Comparison of ENCODE assay signal across 8 cellular contexts in the genomic region with DNA sequence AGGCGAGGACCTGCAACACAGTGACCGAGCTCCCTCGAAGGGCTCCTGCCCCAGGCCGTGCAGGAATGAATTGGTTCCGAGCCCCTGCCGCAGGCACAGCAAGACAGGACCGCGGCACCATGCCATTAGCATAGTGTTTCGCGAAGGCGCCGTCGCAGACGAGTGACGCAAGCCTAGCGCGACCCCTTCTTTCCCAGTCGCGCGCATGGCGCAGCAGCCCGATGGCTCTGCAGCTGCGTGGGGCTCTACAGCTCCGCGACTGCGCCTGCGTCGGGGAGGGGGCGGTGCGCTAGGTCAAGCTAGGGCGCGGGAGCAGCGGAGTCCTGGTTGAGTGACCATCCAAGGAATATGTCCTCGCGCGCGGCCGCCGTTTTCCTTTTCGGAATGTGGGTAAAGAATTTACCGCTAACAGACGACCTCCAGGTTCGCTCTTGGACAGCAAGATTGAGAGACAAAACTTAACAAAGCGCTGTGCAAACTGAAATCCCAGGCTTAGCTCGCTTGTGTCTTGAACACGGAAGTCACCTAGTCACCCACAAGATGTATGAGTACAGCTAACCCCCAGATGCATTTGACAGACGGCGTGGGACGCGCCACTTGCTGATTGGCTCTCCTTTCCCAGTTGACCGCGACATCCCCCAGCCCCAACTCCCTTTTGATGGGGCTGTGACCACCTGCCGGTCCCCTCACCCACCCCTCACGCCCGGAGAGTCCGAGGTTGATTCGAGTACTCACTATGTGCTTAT. TPM values are rescaled to one million over a fixed set of nuclear protein-coding genes. Genes with fewer than 3 reads are reported as not detected.
A peak's percentile ranks its signal among the peaks of the same experiment; 100 is the strongest.
DNase-seq lines count a peak whose midpoint lies in the region; ATAC-seq, FAIRE-seq and TF ChIP-seq lines count a peak whose summit lies in the region.

TSS of gene TRMT61B (minus strand) at position 164 of the 746 bp plus-strand sequence. CDS start at position 132, 32 bp downstream.

- H3K27ac ChIP-seq in DOHH2 (ENCODE audit: low read depth, low read length) (peak within 1 kb of the TSS; percentile 65), GM23248 (peak within 1 kb of the TSS; percentile 76), Karpas-422 (ENCODE audit: low read length) (peak within 1 kb of the TSS; percentile 10; the same call in 1 of the 2 replicates), muscle layer of colon (ENCODE audit: low read depth, low read length) (peak within 1 kb of the TSS; percentile 71)

- H3K4me2 ChIP-seq in DOHH2 (ENCODE audit: low read length) (peak within 1 kb of the TSS; percentile 93), GM23248 (ENCODE audit: unreplicated experiment) (peak within 1 kb of the TSS; percentile 94), Karpas-422 (ENCODE audit: low read depth, low read length, poor library complexity, severe bottlenecking) (peak within 1 kb of the TSS; percentile 89)

- H3K9me3 ChIP-seq in DOHH2 (ENCODE audit: control insufficient read depth, insufficient read depth, low read length) = no peaks in the 10 kb centered on the region
- no peaks in the 10 kb centered on the region for H3K9me3 ChIP-seq in GM23248 (ENCODE audit: low read depth)
- H3K9me3 ChIP-seq in Karpas-422 (ENCODE audit: low read length) = no peaks in the 10 kb centered on the region
- H3K9me3 ChIP-seq in muscle layer of colon (ENCODE audit: low read length) = no peaks in the 10 kb centered on the region

- ATAC-seq in esophagus mucosa = peak; percentile 100

- H3K4me1 ChIP-seq in DOHH2 (ENCODE audit: control insufficient read depth, low read length) = peaks cover 41% of the 10 kb centered on the region
- H3K4me1 ChIP-seq in GM23248 (ENCODE audit: insufficient read depth) = peaks cover 19% of the 10 kb centered on the region
- H3K4me1 ChIP-seq in Karpas-422 (ENCODE audit: low read length) = peaks cover 23% of the 10 kb centered on the region
- peaks cover 20% of the 10 kb centered on the region for H3K4me1 ChIP-seq in muscle layer of colon (ENCODE audit: insufficient read depth, low read length)

- 1% methylated on average over 57 of the region's 57 CpGs for WGBS in GM23248 (ENCODE audit: low coverage in 1 of 2, low lambda C conversion rate in 2 of 2, missing lambda C conversion rate in 2 of 2), 2 experiments

- H3F3A ChIP-seq in DOHH2 (ENCODE audit: control insufficient read depth, insufficient read depth) = peaks cover 3% of the 10 kb centered on the region
- 0 out of 2 replicates have a peak, but pooled peaks cover 5% of the 10 kb centered on the region for H3F3A ChIP-seq in GM23248 (ENCODE audit: insufficient read depth)

- in situ Hi-C loops in GM23248 (cut with MboI) = no loop called here

- H3K36me3 ChIP-seq in DOHH2 (ENCODE audit: control insufficient read depth, low read length) = peaks cover 23% of the 10 kb centered on the region
- no peaks in the 10 kb centered on the region for H3K36me3 ChIP-seq in GM23248 (ENCODE audit: low read depth)
- H3K36me3 ChIP-seq in Karpas-422 (ENCODE audit: insufficient read depth, low read length) = no peaks in the 10 kb centered on the region
- H3K36me3 ChIP-seq in muscle layer of colon (ENCODE audit: insufficient read depth, low read length) = no peaks in the 10 kb centered on the region

- H3K9ac ChIP-seq in GM23248 = peak within 1 kb of the TSS; percentile 95
- peak within 1 kb of the TSS; percentile 81 for H3K9ac ChIP-seq in Karpas-422 (ENCODE audit: low read length)
- H3K9ac ChIP-seq in muscle layer of colon (ENCODE audit: low read length) = peak within 1 kb of the TSS; percentile 96

- FAIRE-seq in RCC 7860 (lab: Jason Lieb, UNC) = peak; percentile 16

- DNase-seq in GM23248 (peak; percentile 98), Karpas-422 (peak; percentile 98), RCC 7860 (ENCODE audit: low spot score) (peak; percentile 90)
- DNase-seq in activated T-cell treated with anti-CD3 and anti-CD28 coated beads, Interleukin-2, amount 50 U/mL, for 48 hours = peak; percentile 98
- peak; percentile 97 to 98 for DNase-seq in stimulated activated CD8-positive, alpha-beta memory T cell treated with anti-CD3 and anti-CD28 coated beads, Interleukin-7, amount 100 ng/mL, for 1 hour (ENCODE audit: low read depth in 2 of 2)

- H4K20me1 ChIP-seq in DOHH2 (ENCODE audit: control insufficient read depth, insufficient read depth, low read depth, low read length) = peaks cover 4% of the 10 kb centered on the region
- no peaks in the 10 kb centered on the region for H4K20me1 ChIP-seq in GM23248 (ENCODE audit: insufficient read depth)
- no peaks in the 10 kb centered on the region; the same call in 1 of the 2 replicates for H4K20me1 ChIP-seq in Karpas-422 (ENCODE audit: insufficient read depth, low read depth, low read length)

- H3K4me3 ChIP-seq in DOHH2 (ENCODE audit: low read length) (peak within 1 kb of the TSS; percentile 86), GM23248 (peak within 1 kb of the TSS; percentile 97), Karpas-422 (ENCODE audit: low read length) (peak within 1 kb of the TSS; percentile 85), muscle layer of colon (ENCODE audit: low read depth in 1 of 2, low read length in 2 of 2) (peak within 1 kb of the TSS; percentile 89 to 100)

- no peaks in the 10 kb centered on the region for H3K9me2 ChIP-seq in DOHH2 (replicated peaks; ENCODE audit: control insufficient read depth, low read length)
- no peaks in the 10 kb centered on the region for H3K9me2 ChIP-seq in GM23248 (ENCODE audit: insufficient read depth)
- no peaks in the 10 kb centered on the region for H3K9me2 ChIP-seq in Karpas-422 (replicated peaks; ENCODE audit: insufficient read depth, low read length)

- H3K79me2 ChIP-seq in DOHH2 (ENCODE audit: control insufficient read depth, low read length) (peaks cover 49% of the 10 kb centered on the region), GM23248 (ENCODE audit: insufficient read depth) (peaks cover 45% of the 10 kb centered on the region), Karpas-422 (ENCODE audit: low read length) (peaks cover 43% of the 10 kb centered on the region)

- H2AFZ ChIP-seq in GM23248 = peak within 1 kb of the TSS; percentile 96
- H2AFZ ChIP-seq in Karpas-422 (ENCODE audit: low read length) = peak within 1 kb of the TSS; percentile 87

- H3K27me3 ChIP-seq in DOHH2 (ENCODE audit: control insufficient read depth, low read length) (no peaks in the 10 kb centered on the region), GM23248 (replicated peaks; ENCODE audit: insufficient read depth) (no peaks in the 10 kb centered on the region), Karpas-422 (ENCODE audit: low read length) (no peaks in the 10 kb centered on the region), muscle layer of colon (ENCODE audit: control insufficient read depth in 1 of 2, insufficient read depth in 2 of 2, low read length in 2 of 2) (no peaks in the 10 kb centered on the region)

- no peak for TF ChIP-seq CTCF in DOHH2 (IDR thresholded peaks at IDR 0.05; ENCODE audit: low read depth, low read length, poor library complexity, severe bottlenecking)

RNA-seq across cellular contexts. Expression of gene TRMT61B, which starts in this region (rescaled TPM):
- 11.0 and 13.6 TPM in 2 replicates for total RNA-seq in GM23248 (2014; rRNA removed; shearing (Covaris generic))
- polyA plus RNA-seq in GM23248 (2016; fragmentation: Nextera tagmentation; extraction: Ambion mirVana) = 21.1 and 21.8 TPM in 2 replicates
- total RNA-seq in Karpas-422 (2014; rRNA removed; shearing (Covaris generic); ENCODE audit: low replicate concordance) = 14.8 and 23.1 TPM in 2 replicates
- total RNA-seq in esophagus mucosa = 11.0 TPM

Comparison
In these comparisons a context has a peak if more than half of its experiments do, and no peak if none do; other contexts are left out.
1. Peak in every context shown above with its lines: DNase-seq, ATAC-seq, H3K4me3 ChIP-seq and H3K27ac ChIP-seq.
2. H3K27ac ChIP-seq: peak in every context shown above with its lines; median percentile 76 in GM23248; 71 in muscle layer of colon; 65 in DOHH2; 10 in Karpas-422.